Comparison of ENCODE assay signal across 1 cellular context in the genomic region with DNA sequence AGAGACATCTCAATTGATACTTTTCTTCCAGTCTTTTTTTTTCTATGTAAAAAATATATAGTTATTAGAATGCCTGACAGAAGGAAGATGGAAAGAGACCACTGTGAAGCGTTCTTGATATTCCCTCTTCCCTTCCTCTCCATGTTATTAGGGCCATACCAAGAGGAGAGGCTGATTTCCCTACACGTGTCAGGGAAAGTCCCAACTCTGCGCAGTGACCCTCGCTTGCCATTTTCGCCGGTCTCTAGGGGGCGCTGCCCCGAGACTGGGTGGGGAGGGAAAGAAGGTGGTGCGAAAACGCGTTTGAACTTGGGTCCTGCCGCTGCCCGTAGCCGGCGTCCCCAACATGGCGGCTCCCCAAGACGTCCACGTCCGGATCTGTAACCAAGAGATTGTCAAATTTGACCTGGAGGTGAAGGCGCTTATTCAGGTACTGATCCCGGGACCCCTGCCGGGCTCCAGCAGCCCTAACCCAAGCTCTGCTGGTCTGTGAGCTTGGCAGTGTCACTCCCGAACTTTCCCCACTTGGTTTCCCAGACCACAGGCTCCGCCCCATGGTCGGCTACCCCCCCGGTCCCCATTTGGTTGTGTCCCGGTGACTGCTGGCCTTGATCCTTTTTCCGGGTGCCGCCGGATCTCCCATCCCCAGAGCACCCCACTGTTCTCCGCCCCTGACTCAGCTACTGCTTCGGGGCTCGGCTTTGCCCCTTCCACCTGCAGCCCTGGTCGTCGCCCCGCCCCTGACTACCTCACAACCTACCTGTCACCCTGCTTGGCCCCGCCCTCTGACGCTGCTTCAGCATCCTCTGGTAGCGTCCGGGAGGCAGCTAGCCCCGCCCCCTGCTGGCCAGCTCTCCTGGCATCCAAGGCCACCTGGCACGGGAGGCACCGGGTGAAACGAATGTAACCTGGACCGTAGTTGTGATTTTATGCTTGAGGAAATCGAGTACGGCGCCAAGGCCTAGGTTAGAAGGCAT.
TF ChIP-seq lines count a peak whose summit lies in the region.

A gene with protein sequence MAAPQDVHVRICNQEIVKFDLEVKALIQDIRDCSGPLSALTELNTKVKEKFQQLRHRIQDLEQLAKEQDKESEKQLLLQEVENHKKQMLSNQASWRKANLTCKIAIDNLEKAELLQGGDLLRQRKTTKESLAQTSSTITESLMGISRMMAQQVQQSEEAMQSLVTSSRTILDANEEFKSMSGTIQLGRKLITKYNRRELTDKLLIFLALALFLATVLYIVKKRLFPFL (plus strand): TSS at position 332 of the 977 bp plus-strand sequence. CDS start 15 bp downstream, at position 347.

TF ChIP-seq in K562, 482 proteins besides CTCF, POLR2A, EP300 and RAD21 (continued from another document and continues in another):
- TF ChIP-seq, protein P1, sequence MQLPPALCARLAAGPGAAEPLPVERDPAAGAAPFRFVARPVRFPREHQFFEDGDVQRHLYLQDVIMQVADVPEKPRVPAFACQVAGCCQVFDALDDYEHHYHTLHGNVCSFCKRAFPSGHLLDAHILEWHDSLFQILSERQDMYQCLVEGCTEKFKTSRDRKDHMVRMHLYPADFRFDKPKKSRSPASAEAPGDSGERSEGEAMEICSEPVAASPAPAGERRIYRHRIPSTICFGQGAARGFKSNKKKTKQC (CRISPR knock-in tag; IDR thresholded peaks at IDR 0.05): peak; percentile 39; the same call in 1 of the 2 replicates
- TF ChIP-seq ZNF217 (CRISPR knock-in tag; IDR thresholded peaks at IDR 0.05) (no peak), CREB1 (IDR thresholded peaks at IDR 0.05) (peak; percentile 62), CREB1 (CRISPR knock-in tag; IDR thresholded peaks at IDR 0.05) (peak; percentile 72), NCOA1 (IDR thresholded peaks at IDR 0.05; ENCODE audit: low read depth) (peak; percentile 43; the same call in 1 of the 2 replicates), POU5F1 (IDR thresholded peaks at IDR 0.05; ENCODE audit: borderline replicate concordance, low read depth, low read length, partially characterized antibody) (peak; percentile 98), TRIM24 (IDR thresholded peaks at IDR 0.05) (peak in 1 of 2 experiments; percentile 70; a peak in 2 of 4 replicates), BCL6 (CRISPR knock-in tag; IDR thresholded peaks at IDR 0.05) (no peak), GTF2E2 (tag; IDR thresholded peaks at IDR 0.05) (no peak; the same call in 1 of the 2 replicates), IFI16 (CRISPR knock-in tag; IDR thresholded peaks at IDR 0.05) (no peak), MTA1 (IDR thresholded peaks at IDR 0.05; ENCODE audit: borderline replicate concordance) (peak; percentile 43; the same call in 1 of the 2 replicates), ZNF175 (CRISPR knock-in tag; IDR thresholded peaks at IDR 0.05; ENCODE audit: low read depth) (no peak), PHTF2 (CRISPR knock-in tag; IDR thresholded peaks at IDR 0.05) (no peak), ZNF134 (CRISPR knock-in tag; conservative IDR thresholded peaks at IDR 0.05) (no peak), ZNF239 (CRISPR knock-in tag; IDR thresholded peaks at IDR 0.05) (no peak), ZNF24 (IDR thresholded peaks at IDR 0.05) (no peak; the same call in 1 of the 2 replicates), NFRKB (IDR thresholded peaks at IDR 0.05; ENCODE audit: low read depth) (peak; percentile 87), SMARCA4 (IDR thresholded peaks at IDR 0.05) (0 out of 2 replicates have a peak, but pooled peaks have one; percentile 28)
- TF ChIP-seq, protein P2, sequence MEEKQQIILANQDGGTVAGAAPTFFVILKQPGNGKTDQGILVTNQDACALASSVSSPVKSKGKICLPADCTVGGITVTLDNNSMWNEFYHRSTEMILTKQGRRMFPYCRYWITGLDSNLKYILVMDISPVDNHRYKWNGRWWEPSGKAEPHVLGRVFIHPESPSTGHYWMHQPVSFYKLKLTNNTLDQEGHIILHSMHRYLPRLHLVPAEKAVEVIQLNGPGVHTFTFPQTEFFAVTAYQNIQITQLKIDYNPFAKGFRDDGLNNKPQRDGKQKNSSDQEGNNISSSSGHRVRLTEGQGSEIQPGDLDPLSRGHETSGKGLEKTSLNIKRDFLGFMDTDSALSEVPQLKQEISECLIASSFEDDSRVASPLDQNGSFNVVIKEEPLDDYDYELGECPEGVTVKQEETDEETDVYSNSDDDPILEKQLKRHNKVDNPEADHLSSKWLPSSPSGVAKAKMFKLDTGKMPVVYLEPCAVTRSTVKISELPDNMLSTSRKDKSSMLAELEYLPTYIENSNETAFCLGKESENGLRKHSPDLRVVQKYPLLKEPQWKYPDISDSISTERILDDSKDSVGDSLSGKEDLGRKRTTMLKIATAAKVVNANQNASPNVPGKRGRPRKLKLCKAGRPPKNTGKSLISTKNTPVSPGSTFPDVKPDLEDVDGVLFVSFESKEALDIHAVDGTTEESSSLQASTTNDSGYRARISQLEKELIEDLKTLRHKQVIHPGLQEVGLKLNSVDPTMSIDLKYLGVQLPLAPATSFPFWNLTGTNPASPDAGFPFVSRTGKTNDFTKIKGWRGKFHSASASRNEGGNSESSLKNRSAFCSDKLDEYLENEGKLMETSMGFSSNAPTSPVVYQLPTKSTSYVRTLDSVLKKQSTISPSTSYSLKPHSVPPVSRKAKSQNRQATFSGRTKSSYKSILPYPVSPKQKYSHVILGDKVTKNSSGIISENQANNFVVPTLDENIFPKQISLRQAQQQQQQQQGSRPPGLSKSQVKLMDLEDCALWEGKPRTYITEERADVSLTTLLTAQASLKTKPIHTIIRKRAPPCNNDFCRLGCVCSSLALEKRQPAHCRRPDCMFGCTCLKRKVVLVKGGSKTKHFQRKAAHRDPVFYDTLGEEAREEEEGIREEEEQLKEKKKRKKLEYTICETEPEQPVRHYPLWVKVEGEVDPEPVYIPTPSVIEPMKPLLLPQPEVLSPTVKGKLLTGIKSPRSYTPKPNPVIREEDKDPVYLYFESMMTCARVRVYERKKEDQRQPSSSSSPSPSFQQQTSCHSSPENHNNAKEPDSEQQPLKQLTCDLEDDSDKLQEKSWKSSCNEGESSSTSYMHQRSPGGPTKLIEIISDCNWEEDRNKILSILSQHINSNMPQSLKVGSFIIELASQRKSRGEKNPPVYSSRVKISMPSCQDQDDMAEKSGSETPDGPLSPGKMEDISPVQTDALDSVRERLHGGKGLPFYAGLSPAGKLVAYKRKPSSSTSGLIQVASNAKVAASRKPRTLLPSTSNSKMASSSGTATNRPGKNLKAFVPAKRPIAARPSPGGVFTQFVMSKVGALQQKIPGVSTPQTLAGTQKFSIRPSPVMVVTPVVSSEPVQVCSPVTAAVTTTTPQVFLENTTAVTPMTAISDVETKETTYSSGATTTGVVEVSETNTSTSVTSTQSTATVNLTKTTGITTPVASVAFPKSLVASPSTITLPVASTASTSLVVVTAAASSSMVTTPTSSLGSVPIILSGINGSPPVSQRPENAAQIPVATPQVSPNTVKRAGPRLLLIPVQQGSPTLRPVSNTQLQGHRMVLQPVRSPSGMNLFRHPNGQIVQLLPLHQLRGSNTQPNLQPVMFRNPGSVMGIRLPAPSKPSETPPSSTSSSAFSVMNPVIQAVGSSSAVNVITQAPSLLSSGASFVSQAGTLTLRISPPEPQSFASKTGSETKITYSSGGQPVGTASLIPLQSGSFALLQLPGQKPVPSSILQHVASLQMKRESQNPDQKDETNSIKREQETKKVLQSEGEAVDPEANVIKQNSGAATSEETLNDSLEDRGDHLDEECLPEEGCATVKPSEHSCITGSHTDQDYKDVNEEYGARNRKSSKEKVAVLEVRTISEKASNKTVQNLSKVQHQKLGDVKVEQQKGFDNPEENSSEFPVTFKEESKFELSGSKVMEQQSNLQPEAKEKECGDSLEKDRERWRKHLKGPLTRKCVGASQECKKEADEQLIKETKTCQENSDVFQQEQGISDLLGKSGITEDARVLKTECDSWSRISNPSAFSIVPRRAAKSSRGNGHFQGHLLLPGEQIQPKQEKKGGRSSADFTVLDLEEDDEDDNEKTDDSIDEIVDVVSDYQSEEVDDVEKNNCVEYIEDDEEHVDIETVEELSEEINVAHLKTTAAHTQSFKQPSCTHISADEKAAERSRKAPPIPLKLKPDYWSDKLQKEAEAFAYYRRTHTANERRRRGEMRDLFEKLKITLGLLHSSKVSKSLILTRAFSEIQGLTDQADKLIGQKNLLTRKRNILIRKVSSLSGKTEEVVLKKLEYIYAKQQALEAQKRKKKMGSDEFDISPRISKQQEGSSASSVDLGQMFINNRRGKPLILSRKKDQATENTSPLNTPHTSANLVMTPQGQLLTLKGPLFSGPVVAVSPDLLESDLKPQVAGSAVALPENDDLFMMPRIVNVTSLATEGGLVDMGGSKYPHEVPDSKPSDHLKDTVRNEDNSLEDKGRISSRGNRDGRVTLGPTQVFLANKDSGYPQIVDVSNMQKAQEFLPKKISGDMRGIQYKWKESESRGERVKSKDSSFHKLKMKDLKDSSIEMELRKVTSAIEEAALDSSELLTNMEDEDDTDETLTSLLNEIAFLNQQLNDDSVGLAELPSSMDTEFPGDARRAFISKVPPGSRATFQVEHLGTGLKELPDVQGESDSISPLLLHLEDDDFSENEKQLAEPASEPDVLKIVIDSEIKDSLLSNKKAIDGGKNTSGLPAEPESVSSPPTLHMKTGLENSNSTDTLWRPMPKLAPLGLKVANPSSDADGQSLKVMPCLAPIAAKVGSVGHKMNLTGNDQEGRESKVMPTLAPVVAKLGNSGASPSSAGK (IDR thresholded peaks at IDR 0.05): peak; percentile 70
- TF ChIP-seq, protein P3, sequence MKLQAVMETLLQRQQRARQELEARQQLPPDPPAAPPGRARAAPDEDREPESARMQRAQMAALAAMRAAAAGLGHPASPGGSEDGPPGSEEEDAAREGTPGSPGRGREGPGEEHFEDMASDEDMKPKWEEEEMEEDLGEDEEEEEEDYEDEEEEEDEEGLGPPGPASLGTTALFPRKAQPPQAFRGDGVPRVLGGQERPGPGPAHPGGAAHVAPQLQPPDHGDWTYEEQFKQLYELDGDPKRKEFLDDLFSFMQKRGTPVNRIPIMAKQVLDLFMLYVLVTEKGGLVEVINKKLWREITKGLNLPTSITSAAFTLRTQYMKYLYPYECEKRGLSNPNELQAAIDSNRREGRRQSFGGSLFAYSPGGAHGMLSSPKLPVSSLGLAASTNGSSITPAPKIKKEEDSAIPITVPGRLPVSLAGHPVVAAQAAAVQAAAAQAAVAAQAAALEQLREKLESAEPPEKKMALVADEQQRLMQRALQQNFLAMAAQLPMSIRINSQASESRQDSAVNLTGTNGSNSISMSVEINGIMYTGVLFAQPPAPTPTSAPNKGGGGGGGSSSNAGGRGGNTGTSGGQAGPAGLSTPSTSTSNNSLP (IDR thresholded peaks at IDR 0.05; ENCODE audit: borderline replicate concordance, low read depth, low read length): no peak
- TF ChIP-seq, protein P4, sequence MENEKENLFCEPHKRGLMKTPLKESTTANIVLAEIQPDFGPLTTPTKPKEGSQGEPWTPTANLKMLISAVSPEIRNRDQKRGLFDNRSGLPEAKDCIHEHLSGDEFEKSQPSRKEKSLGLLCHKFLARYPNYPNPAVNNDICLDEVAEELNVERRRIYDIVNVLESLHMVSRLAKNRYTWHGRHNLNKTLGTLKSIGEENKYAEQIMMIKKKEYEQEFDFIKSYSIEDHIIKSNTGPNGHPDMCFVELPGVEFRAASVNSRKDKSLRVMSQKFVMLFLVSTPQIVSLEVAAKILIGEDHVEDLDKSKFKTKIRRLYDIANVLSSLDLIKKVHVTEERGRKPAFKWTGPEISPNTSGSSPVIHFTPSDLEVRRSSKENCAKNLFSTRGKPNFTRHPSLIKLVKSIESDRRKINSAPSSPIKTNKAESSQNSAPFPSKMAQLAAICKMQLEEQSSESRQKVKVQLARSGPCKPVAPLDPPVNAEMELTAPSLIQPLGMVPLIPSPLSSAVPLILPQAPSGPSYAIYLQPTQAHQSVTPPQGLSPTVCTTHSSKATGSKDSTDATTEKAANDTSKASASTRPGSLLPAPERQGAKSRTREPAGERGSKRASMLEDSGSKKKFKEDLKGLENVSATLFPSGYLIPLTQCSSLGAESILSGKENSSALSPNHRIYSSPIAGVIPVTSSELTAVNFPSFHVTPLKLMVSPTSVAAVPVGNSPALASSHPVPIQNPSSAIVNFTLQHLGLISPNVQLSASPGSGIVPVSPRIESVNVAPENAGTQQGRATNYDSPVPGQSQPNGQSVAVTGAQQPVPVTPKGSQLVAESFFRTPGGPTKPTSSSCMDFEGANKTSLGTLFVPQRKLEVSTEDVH (IDR thresholded peaks at IDR 0.05; ENCODE audit: low read depth, partially characterized antibody): peak; percentile 47
- TF ChIP-seq, protein P5, sequence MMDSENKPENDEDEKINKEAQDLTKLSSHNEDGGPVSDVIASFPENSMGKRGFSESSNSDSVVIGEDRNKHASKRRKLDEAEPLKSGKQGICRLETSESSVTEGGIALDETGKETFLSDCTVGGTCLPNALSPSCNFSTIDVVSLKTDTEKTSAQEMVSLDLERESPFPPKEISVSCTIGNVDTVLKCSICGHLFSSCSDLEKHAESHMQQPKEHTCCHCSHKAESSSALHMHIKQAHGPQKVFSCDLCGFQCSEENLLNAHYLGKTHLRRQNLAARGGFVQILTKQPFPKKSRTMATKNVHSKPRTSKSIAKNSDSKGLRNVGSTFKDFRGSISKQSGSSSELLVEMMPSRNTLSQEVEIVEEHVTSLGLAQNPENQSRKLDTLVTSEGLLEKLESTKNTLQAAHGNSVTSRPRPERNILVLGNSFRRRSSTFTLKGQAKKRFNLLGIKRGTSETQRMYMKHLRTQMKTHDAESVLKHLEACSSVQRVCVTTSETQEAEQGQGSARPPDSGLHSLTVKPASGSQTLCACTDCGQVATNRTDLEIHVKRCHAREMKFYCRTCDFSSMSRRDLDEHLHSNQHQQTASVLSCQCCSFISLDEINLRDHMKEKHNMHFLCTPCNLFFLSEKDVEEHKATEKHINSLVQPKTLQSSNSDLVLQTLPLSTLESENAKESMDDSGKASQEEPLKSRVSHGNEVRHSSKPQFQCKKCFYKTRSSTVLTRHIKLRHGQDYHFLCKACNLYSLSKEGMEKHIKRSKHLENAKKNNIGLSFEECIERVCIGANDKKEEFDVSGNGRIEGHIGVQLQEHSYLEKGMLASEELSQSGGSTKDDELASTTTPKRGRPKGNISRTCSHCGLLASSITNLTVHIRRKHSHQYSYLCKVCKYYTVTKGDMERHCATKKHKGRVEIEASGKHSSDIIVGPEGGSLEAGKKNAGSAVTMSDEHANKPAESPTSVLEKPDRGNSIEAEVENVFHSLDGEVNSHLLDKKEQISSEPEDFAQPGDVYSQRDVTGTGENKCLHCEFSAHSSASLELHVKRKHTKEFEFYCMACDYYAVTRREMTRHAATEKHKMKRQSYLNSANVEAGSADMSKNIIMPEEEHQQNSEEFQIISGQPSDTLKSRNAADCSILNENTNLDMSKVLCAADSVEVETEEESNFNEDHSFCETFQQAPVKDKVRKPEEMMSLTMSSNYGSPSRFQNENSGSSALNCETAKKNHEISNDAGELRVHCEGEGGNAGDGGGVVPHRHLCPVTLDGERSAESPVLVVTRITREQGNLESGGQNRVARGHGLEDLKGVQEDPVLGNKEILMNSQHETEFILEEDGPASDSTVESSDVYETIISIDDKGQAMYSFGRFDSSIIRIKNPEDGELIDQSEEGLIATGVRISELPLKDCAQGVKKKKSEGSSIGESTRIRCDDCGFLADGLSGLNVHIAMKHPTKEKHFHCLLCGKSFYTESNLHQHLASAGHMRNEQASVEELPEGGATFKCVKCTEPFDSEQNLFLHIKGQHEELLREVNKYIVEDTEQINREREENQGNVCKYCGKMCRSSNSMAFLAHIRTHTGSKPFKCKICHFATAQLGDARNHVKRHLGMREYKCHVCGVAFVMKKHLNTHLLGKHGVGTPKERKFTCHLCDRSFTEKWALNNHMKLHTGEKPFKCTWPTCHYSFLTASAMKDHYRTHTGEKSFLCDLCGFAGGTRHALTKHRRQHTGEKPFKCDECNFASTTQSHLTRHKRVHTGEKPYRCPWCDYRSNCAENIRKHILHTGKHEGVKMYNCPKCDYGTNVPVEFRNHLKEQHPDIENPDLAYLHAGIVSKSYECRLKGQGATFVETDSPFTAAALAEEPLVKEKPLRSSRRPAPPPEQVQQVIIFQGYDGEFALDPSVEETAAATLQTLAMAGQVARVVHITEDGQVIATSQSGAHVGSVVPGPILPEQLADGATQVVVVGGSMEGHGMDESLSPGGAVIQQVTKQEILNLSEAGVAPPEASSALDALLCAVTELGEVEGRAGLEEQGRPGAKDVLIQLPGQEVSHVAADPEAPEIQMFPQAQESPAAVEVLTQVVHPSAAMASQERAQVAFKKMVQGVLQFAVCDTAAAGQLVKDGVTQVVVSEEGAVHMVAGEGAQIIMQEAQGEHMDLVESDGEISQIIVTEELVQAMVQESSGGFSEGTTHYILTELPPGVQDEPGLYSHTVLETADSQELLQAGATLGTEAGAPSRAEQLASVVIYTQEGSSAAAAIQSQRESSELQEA (IDR thresholded peaks at IDR 0.05; ENCODE audit: low read depth): peak; percentile 100
